8 cellular contexts compared by ENCODE assay signal in the genomic region with DNA sequence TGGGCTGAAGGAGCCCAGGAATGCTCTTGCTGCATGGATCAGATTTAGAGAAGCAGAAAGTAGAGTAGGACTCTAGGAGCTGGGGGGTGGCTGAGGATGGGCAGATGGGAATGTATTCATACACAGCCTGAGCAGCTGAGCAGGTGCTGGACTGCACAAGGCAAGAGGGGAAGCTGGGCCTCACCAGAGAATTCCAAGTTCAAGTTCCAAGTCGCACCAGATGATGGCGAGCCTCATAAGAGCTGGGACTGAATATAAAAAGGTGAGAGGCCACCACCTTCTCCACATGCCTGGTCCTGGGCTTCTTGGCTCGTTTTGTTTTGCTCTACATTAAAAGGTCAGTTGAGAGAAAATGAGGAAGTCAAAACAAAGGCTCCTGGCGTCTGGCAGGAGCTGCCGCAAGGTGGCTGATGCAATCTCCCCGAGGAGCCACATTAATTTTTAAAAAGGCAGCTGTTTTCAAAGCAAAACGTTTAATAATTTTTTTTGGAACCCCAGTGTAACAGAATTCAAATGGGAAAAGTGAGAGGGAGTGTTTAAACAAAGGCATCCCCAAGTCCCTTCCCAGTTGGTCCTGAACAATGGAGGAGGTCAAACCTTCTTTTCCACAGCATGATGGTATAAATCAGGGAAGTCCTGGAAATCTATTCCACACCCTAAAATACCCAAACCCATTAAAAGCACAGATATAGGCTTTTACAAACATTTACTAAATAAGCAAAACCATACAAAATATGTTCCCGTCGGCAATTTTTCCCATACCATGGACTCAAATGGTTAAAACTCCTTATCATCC. TPM values are rescaled to one million over a fixed set of nuclear protein-coding genes. Genes with fewer than 3 reads are reported as not detected.
DNase-seq lines count a peak whose midpoint lies in the region; ATAC-seq, FAIRE-seq and TF ChIP-seq lines count a peak whose summit lies in the region.

No MANE protein-coding gene starts in this region.

- H3K27ac Mint-ChIP-seq in activated B cell treated with CpG ODN at 0.5 μM for 24 hours: peak overlapping the region; percentile 93

- POLR2A ChIA-PET in activated B cell treated with CpG ODN at 0.5 μM for 24 hours (lab: Charles Lee): interaction anchor here (1.0 to 6.4 kb wide), 10 partner anchors 9 to 817 kb away, joined by 3 to 119 read pairs (median 6); partner anchors contain the start of genes AGBL3, CYREN and TMEM140

- dilution Hi-C loops in mammary epithelial cell (cut with HindIII; ENCODE audit: low sequenced_read_pairs): no loop called here

- no peaks in the 10 kb centered on the region for H3K79me2 ChIP-seq in mammary epithelial cell (ENCODE audit: insufficient read depth, low read length)

- peaks cover 16% of the 10 kb centered on the region for H3K9me3 Mint-ChIP-seq in activated B cell treated with CpG ODN at 0.5 μM for 24 hours

- H3K4me3 ChIP-seq in breast epithelium (no peak overlapping the region), mammary epithelial cell (replicated peaks in 1 of 3; ENCODE audit: insufficient read depth in 1 of 3, low read depth in 2 of 3, low read length in 3 of 3) (no peak overlapping the region), kidney (ENCODE audit: low read length in 2 of 2) (no peak overlapping the region), vagina (no peak overlapping the region)

- CTCF ChIA-PET in mammary epithelial cell (lab: Charles Lee; ENCODE audit: low non-redundant PET) (no interaction called here), activated B cell treated with CpG ODN at 0.5 μM for 24 hours (lab: Charles Lee) (interaction anchor here (1.2 to 4.9 kb wide), 4 partner anchors 9 to 175 kb away, joined by 6 to 36 read pairs (median 10); partner anchors contain the start of genes AGBL3, CYREN and TMEM140)

- H3K4me3 Mint-ChIP-seq in activated B cell treated with CpG ODN at 0.5 μM for 24 hours: peak overlapping the region; percentile 65

- H3K9me3 ChIP-seq in breast epithelium: peaks cover 6 to 8% of the 10 kb centered on the region in 2 donors
- no peaks in the 10 kb centered on the region for H3K9me3 ChIP-seq in mammary epithelial cell (replicated peaks; ENCODE audit: insufficient read depth, low read length)
- peaks cover 0 to 5% of the 10 kb centered on the region in 2 donors for H3K9me3 ChIP-seq in kidney (ENCODE audit: control insufficient read depth in 1 of 2, low read length in 2 of 2)
- H3K9me3 ChIP-seq in vagina: no peaks in the 10 kb centered on the region

- in situ Hi-C loops in mammary epithelial cell (cut with MboI; ENCODE audit: low sequenced_read_pairs in 2 of 2): loop anchor here in 1 of 2 donors (25.0 kb wide), 1 partner anchor 174 kb away; the partner anchor contains the start of gene AGBL3

- H3K4me1 Mint-ChIP-seq in activated B cell treated with CpG ODN at 0.5 μM for 24 hours: peaks cover 55% of the 10 kb centered on the region

- no peak overlapping the region for H2AFZ ChIP-seq in mammary epithelial cell (ENCODE audit: low read depth, low read length)

- FAIRE-seq in kidney (lab: Jason Lieb, UNC): no peak

- no peaks in the 10 kb centered on the region for H3K27me3 Mint-ChIP-seq in activated B cell treated with CpG ODN at 0.5 μM for 24 hours

- H3K9ac ChIP-seq in mammary epithelial cell (ENCODE audit: insufficient read depth, low read length): no peak overlapping the region
- H3K9ac ChIP-seq in kidney (ENCODE audit: low read length in 2 of 2): peak overlapping the region in 1 of 2 donors; percentile 26

- peaks cover 76% of the 10 kb centered on the region for H3K36me3 Mint-ChIP-seq in activated B cell treated with CpG ODN at 0.5 μM for 24 hours (ENCODE audit: low read depth)

- intact Hi-C loops in breast epithelium (cut with DNase I; ENCODE audit: low total_unique reads): no loop called here
- intact Hi-C loops in mammary epithelial cell (cut with micrococcal nuclease): no loop called here
- intact Hi-C loops in activated B cell treated with CpG ODN at 0.5 μM for 24 hours (cut with micrococcal nuclease): loop anchor here (1.0 to 5.0 kb wide), 3 partner anchors 9 to 704 kb away; partner anchors contain the start of genes AKR1B1, CYREN and TMEM140
- intact Hi-C loops in kidney (cut with DNase I): no loop called here
- intact Hi-C loops in vagina (cut with DNase I): loop anchor here (10.0 kb wide), 1 partner anchor 476 kb away; no protein-coding TSS in a partner anchor
- intact Hi-C loops in posterior cingulate gyrus (cut with DNase I): no loop called here

- DNase-seq in breast epithelium (ENCODE audit: low spot score in 2 of 2) (no peak), mammary epithelial cell (no peak), activated B cell treated with CpG ODN at 0.5 μM for 24 hours (no peak), kidney (no peak), vagina (ENCODE audit: extremely low spot score in 2 of 2) (no peak), posterior cingulate gyrus (no peak), HCEC 1CT (no peak)

- H3K4me2 ChIP-seq in mammary epithelial cell (ENCODE audit: insufficient read depth, low read depth, low read length): no peak overlapping the region

- H4K20me1 ChIP-seq in mammary epithelial cell (ENCODE audit: insufficient read depth, low read length): no peaks in the 10 kb centered on the region

- 87% methylated on average over 9 of the region's 9 CpGs for WGBS in mammary epithelial cell (ENCODE audit: low coverage, missing lambda C conversion rate)

- no TSS peak for BruUV-seq in mammary epithelial cell (replicated peaks; lab: Mats Ljungman, UMichigan)

- ATAC-seq in activated B cell treated with CpG ODN at 0.5 μM for 24 hours (ENCODE audit: low read depth) (peak; percentile 78), HG02884 (IDR thresholded peaks at IDR 0.05; ENCODE audit: unreplicated experiment) (no peak)

- TF ChIP-seq POLR2A in breast epithelium (IDR thresholded peaks at IDR 0.05): no peak
- TF ChIP-seq POLR2A in vagina (IDR thresholded peaks at IDR 0.05): no peak

- no peak for TF ChIP-seq CTCF in breast epithelium (IDR thresholded peaks at IDR 0.05)
- TF ChIP-seq CTCF in mammary epithelial cell (conservative IDR thresholded peaks at IDR 0.05 in 1 of 2, IDR thresholded peaks at IDR 0.05 in 1 of 2; ENCODE audit: extremely low read depth in 1 of 2, insufficient read depth in 1 of 2, low read depth in 1 of 2, low read length in 2 of 2): no peak
- TF ChIP-seq CTCF in activated B cell treated with CpG ODN at 0.5 μM for 24 hours (IDR thresholded peaks at IDR 0.05): no peak
- no peak for TF ChIP-seq CTCF in kidney (IDR thresholded peaks at IDR 0.05; ENCODE audit: borderline replicate concordance, extremely low read depth, insufficient read depth)
- no peak for TF ChIP-seq CTCF in vagina (IDR thresholded peaks at IDR 0.05)

- H3K4me1 ChIP-seq in breast epithelium: no peaks in the 10 kb centered on the region
- H3K4me1 ChIP-seq in mammary epithelial cell (ENCODE audit: insufficient read depth, low read length): no peaks in the 10 kb centered on the region
- H3K4me1 ChIP-seq in kidney (ENCODE audit: control insufficient read depth in 1 of 2, insufficient read depth in 1 of 2, low read depth in 1 of 2, low read length in 2 of 2): peaks cover 33 to 51% of the 10 kb centered on the region in 2 donors
- H3K4me1 ChIP-seq in vagina: peaks cover 34% of the 10 kb centered on the region

- peaks cover 7% of the 10 kb centered on the region for H3K36me3 ChIP-seq in breast epithelium
- H3K36me3 ChIP-seq in mammary epithelial cell (ENCODE audit: insufficient read depth, low read length): peaks cover 11% of the 10 kb centered on the region
- H3K36me3 ChIP-seq in kidney (ENCODE audit: control insufficient read depth in 1 of 2, insufficient read depth in 2 of 2, low read length in 2 of 2): peaks cover 8 to 14% of the 10 kb centered on the region in 2 donors
- no peaks in the 10 kb centered on the region for H3K36me3 ChIP-seq in vagina

- H3K27ac ChIP-seq in breast epithelium: peak overlapping the region; percentile 54 to 68
- no peak overlapping the region for H3K27ac ChIP-seq in mammary epithelial cell (ENCODE audit: insufficient read depth, low read depth, low read length)
- peak overlapping the region; percentile 73 to 87 for H3K27ac ChIP-seq in kidney (ENCODE audit: low read depth in 2 of 2, low read length in 2 of 2)
- peak overlapping the region; percentile 56 for H3K27ac ChIP-seq in vagina

- no peaks in the 10 kb centered on the region for H3K27me3 ChIP-seq in breast epithelium
- H3K27me3 ChIP-seq in mammary epithelial cell (ENCODE audit: insufficient read depth, low read length): no peaks in the 10 kb centered on the region
- H3K27me3 ChIP-seq in vagina: no peaks in the 10 kb centered on the region

RNA-seq across cellular contexts. Expression of gene CYREN, which starts 9.5 kb away (rescaled TPM):
- total RNA-seq in breast epithelium (10 to 100 TPM; 36.8 to 41.6 (median 41.6) TPM), mammary epithelial cell (10 to 100 TPM; 45.2 to 55.8 TPM), activated B cell treated with CpG ODN at 0.5 μM for 24 hours (78.2 and 79.3 TPM in 2 replicates), kidney (89.3 TPM), vagina (33.4 TPM)
- polyA plus RNA-seq in mammary epithelial cell (50.3 TPM), kidney (ENCODE audit: insufficient read depth, low read depth, low replicate concordance) (39.4 TPM)
- polyA minus RNA-seq in mammary epithelial cell: 47.7 TPM

RNA-seq across cellular contexts. Expression of gene TMEM140, which starts 13.2 kb away (rescaled TPM):
- total RNA-seq in breast epithelium (10 to 100 TPM; 23.1 to 55.7 (median 52.8) TPM), mammary epithelial cell (1 to 10 TPM in 1 of 2 donors, not detected in 1; 1.0 TPM), activated B cell treated with CpG ODN at 0.5 μM for 24 hours (18.6 and 20.9 TPM in 2 replicates), kidney (31.3 TPM), vagina (20.4 TPM)
- polyA plus RNA-seq in mammary epithelial cell (not detected), kidney (ENCODE audit: insufficient read depth, low read depth, low replicate concordance) (28.2 TPM)
- not detected for polyA minus RNA-seq in mammary epithelial cell

RNA-seq across cellular contexts. Expression of gene WDR91, which starts 50.3 kb away (rescaled TPM):
- 10 to 100 TPM; 21.4 to 26.5 (median 23.1) TPM for total RNA-seq in breast epithelium
- 10 to 100 TPM; 31.5 to 33.8 TPM for total RNA-seq in mammary epithelial cell
- polyA plus RNA-seq in mammary epithelial cell: 17.5 TPM
- polyA minus RNA-seq in mammary epithelial cell: 14.5 TPM
- 59.5 and 60.1 TPM in 2 replicates for total RNA-seq in activated B cell treated with CpG ODN at 0.5 μM for 24 hours
- total RNA-seq in kidney: 73.9 TPM
- 27.8 TPM for polyA plus RNA-seq in kidney (ENCODE audit: insufficient read depth, low read depth, low replicate concordance)
- 31.2 TPM for total RNA-seq in vagina

Comparison
In these comparisons a context has a peak if more than half of its experiments do, and no peak if none do; other contexts are left out.
1. intact Hi-C loops: an anchor here in activated B cell treated with CpG ODN at 0.5 μM for 24 hours (1.0 to 5.0 kb wide) and vagina (10.0 kb wide); none called in breast epithelium, mammary epithelial cell, kidney and posterior cingulate gyrus.